In the genomic region with DNA sequence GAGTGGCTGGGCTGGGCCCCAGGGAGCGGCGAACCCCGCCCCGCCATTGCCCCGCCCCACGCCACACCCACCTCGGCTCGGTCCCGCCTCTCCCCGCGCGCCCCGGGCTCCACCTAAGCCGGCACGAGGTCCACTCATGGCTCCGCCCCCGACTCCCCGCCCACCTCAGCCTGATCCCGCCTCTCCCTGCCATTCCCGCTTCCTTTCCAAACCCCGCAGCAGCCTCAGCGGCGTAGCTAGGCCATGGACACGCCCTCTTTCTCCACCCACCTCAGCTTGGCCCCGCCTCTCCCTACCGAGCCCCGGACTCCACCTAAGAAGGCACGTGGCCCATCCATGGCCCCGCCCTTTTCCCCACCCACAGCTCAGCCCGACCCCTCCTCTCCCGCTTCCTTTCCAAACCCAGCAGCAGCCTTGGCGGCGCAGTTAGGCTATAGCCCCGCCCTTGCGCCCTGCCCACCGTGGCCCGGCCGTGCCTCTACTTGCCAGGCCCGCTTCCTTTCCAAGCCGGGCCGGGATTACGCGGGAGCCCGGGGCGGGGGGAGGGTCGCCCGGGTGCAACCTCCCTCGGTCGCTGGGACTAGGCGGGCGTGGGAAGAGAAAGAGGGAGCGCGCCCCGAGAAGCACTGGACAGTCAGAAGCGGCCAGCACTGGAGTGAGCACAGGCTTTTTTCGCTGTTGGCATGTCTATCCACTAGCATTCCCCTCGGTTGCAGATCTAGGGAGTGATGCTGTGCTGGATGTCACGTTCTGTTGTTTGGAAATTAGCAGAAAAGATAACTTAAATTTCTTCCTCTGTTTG, we compare ENCODE assay signal across 1 cellular context.
A peak's percentile ranks its signal among the peaks of the same experiment; 100 is the strongest.
TF ChIP-seq lines count a peak whose summit lies in the region.

A gene with protein sequence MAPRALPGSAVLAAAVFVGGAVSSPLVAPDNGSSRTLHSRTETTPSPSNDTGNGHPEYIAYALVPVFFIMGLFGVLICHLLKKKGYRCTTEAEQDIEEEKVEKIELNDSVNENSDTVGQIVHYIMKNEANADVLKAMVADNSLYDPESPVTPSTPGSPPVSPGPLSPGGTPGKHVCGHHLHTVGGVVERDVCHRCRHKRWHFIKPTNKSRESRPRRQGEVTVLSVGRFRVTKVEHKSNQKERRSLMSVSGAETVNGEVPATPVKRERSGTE (minus strand): TSS at position 4 of the 802 bp plus-strand sequence. CDS start 89 bp downstream, outside the sequence.

TF ChIP-seq in HepG2, 621 proteins besides CTCF, POLR2A, EP300 and RAD21 (continued from another document and continues in another):
- TF ChIP-seq, protein P1, sequence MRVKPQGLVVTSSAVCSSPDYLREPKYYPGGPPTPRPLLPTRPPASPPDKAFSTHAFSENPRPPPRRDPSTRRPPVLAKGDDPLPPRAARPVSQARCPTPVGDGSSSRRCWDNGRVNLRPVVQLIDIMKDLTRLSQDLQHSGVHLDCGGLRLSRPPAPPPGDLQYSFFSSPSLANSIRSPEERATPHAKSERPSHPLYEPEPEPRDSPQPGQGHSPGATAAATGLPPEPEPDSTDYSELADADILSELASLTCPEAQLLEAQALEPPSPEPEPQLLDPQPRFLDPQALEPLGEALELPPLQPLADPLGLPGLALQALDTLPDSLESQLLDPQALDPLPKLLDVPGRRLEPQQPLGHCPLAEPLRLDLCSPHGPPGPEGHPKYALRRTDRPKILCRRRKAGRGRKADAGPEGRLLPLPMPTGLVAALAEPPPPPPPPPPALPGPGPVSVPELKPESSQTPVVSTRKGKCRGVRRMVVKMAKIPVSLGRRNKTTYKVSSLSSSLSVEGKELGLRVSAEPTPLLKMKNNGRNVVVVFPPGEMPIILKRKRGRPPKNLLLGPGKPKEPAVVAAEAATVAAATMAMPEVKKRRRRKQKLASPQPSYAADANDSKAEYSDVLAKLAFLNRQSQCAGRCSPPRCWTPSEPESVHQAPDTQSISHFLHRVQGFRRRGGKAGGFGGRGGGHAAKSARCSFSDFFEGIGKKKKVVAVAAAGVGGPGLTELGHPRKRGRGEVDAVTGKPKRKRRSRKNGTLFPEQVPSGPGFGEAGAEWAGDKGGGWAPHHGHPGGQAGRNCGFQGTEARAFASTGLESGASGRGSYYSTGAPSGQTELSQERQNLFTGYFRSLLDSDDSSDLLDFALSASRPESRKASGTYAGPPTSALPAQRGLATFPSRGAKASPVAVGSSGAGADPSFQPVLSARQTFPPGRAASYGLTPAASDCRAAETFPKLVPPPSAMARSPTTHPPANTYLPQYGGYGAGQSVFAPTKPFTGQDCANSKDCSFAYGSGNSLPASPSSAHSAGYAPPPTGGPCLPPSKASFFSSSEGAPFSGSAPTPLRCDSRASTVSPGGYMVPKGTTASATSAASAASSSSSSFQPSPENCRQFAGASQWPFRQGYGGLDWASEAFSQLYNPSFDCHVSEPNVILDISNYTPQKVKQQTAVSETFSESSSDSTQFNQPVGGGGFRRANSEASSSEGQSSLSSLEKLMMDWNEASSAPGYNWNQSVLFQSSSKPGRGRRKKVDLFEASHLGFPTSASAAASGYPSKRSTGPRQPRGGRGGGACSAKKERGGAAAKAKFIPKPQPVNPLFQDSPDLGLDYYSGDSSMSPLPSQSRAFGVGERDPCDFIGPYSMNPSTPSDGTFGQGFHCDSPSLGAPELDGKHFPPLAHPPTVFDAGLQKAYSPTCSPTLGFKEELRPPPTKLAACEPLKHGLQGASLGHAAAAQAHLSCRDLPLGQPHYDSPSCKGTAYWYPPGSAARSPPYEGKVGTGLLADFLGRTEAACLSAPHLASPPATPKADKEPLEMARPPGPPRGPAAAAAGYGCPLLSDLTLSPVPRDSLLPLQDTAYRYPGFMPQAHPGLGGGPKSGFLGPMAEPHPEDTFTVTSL (CRISPR knock-in tag; IDR thresholded peaks at IDR 0.05; ENCODE audit: borderline replicate concordance) = peak; percentile 50; the same call in 1 of the 2 replicates
- no peak for TF ChIP-seq ASH2L (IDR thresholded peaks at IDR 0.05; ENCODE audit: insufficient read length, low read depth, low read length)
- TF ChIP-seq ZNF234 (CRISPR knock-in tag; conservative IDR thresholded peaks at IDR 0.05) = 0 out of 2 replicates have a peak, but pooled peaks have one; percentile 28
- 0 out of 2 replicates have a peak, but pooled peaks have one; percentile 25 for TF ChIP-seq ZNF790 (CRISPR knock-in tag; IDR thresholded peaks at IDR 0.05; ENCODE audit: borderline replicate concordance)
- TF ChIP-seq, protein P2, sequence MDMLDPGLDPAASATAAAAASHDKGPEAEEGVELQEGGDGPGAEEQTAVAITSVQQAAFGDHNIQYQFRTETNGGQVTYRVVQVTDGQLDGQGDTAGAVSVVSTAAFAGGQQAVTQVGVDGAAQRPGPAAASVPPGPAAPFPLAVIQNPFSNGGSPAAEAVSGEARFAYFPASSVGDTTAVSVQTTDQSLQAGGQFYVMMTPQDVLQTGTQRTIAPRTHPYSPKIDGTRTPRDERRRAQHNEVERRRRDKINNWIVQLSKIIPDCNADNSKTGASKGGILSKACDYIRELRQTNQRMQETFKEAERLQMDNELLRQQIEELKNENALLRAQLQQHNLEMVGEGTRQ (IDR thresholded peaks at IDR 0.05; ENCODE audit: low read depth, low read length) = peak; percentile 85
- TF ChIP-seq, protein P2 (CRISPR knock-in tag; IDR thresholded peaks at IDR 0.05; ENCODE audit: borderline replicate concordance) = peak; percentile 94
- no peak for TF ChIP-seq HMG20A (CRISPR knock-in tag; IDR thresholded peaks at IDR 0.05; ENCODE audit: borderline replicate concordance)
- TF ChIP-seq TOE1 (CRISPR knock-in tag; IDR thresholded peaks at IDR 0.05) = no peak
- peak; percentile 69; the same call in 1 of the 2 replicates for TF ChIP-seq PHF21A (CRISPR knock-in tag; IDR thresholded peaks at IDR 0.05)
- no peak for TF ChIP-seq ZNF766 (CRISPR knock-in tag; IDR thresholded peaks at IDR 0.05; ENCODE audit: borderline replicate concordance)
- 0 out of 2 replicates have a peak, but pooled peaks have one; percentile 24 for TF ChIP-seq ZNF543 (CRISPR knock-in tag; IDR thresholded peaks at IDR 0.05)
- TF ChIP-seq, protein P3, sequence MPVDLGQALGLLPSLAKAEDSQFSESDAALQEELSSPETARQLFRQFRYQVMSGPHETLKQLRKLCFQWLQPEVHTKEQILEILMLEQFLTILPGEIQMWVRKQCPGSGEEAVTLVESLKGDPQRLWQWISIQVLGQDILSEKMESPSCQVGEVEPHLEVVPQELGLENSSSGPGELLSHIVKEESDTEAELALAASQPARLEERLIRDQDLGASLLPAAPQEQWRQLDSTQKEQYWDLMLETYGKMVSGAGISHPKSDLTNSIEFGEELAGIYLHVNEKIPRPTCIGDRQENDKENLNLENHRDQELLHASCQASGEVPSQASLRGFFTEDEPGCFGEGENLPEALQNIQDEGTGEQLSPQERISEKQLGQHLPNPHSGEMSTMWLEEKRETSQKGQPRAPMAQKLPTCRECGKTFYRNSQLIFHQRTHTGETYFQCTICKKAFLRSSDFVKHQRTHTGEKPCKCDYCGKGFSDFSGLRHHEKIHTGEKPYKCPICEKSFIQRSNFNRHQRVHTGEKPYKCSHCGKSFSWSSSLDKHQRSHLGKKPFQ (CRISPR knock-in tag; IDR thresholded peaks at IDR 0.05; ENCODE audit: insufficient replicate concordance) = no peak
- TF ChIP-seq KLF12 (CRISPR knock-in tag; IDR thresholded peaks at IDR 0.05; ENCODE audit: borderline replicate concordance) = no peak; the same call in 1 of the 2 replicates
- peak; percentile 87 for TF ChIP-seq ZNF605 (CRISPR knock-in tag; IDR thresholded peaks at IDR 0.05)
- peak; percentile 60; the same call in 1 of the 2 replicates for TF ChIP-seq HIVEP1 (CRISPR knock-in tag; IDR thresholded peaks at IDR 0.05)
- TF ChIP-seq ZNF644 (CRISPR knock-in tag; IDR thresholded peaks at IDR 0.05; ENCODE audit: low read depth) = 0 out of 2 replicates have a peak, but pooled peaks have one; percentile 24
- TF ChIP-seq MED1 (CRISPR knock-in tag; IDR thresholded peaks at IDR 0.05) = peak; percentile 50
- TF ChIP-seq, protein P4, sequence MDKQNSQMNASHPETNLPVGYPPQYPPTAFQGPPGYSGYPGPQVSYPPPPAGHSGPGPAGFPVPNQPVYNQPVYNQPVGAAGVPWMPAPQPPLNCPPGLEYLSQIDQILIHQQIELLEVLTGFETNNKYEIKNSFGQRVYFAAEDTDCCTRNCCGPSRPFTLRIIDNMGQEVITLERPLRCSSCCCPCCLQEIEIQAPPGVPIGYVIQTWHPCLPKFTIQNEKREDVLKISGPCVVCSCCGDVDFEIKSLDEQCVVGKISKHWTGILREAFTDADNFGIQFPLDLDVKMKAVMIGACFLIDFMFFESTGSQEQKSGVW (CRISPR knock-in tag; IDR thresholded peaks at IDR 0.05; ENCODE audit: borderline replicate concordance) = no peak
- TF ChIP-seq, protein P5, sequence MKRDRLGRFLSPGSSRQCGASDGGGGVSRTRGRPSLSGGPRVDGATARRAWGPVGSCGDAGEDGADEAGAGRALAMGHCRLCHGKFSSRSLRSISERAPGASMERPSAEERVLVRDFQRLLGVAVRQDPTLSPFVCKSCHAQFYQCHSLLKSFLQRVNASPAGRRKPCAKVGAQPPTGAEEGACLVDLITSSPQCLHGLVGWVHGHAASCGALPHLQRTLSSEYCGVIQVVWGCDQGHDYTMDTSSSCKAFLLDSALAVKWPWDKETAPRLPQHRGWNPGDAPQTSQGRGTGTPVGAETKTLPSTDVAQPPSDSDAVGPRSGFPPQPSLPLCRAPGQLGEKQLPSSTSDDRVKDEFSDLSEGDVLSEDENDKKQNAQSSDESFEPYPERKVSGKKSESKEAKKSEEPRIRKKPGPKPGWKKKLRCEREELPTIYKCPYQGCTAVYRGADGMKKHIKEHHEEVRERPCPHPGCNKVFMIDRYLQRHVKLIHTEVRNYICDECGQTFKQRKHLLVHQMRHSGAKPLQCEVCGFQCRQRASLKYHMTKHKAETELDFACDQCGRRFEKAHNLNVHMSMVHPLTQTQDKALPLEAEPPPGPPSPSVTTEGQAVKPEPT (CRISPR knock-in tag; IDR thresholded peaks at IDR 0.05; ENCODE audit: low read depth) = no peak
- TF ChIP-seq SRF (IDR thresholded peaks at IDR 0.05; ENCODE audit: low read depth, low read length) = peak; percentile 24; the same call in 1 of the 2 replicates
- TF ChIP-seq ZNF430 (CRISPR knock-in tag; IDR thresholded peaks at IDR 0.05) = peak; percentile 86
- no peak for TF ChIP-seq ZNF570 (CRISPR knock-in tag; IDR thresholded peaks at IDR 0.05; ENCODE audit: borderline replicate concordance)
- TF ChIP-seq PITX1 (CRISPR knock-in tag; IDR thresholded peaks at IDR 0.05) = peak; percentile 85; the same call in 1 of the 2 replicates
- TF ChIP-seq ZNF468 (CRISPR knock-in tag; IDR thresholded peaks at IDR 0.05) = no peak
- TF ChIP-seq ZFY (CRISPR knock-in tag; IDR thresholded peaks at IDR 0.05) = peak; percentile 7; the same call in 1 of the 2 replicates
- TF ChIP-seq TEAD3 (CRISPR knock-in tag; optimal IDR thresholded peaks at IDR 0.05; ENCODE audit: borderline replicate concordance) = no peak
- TF ChIP-seq, protein P6, sequence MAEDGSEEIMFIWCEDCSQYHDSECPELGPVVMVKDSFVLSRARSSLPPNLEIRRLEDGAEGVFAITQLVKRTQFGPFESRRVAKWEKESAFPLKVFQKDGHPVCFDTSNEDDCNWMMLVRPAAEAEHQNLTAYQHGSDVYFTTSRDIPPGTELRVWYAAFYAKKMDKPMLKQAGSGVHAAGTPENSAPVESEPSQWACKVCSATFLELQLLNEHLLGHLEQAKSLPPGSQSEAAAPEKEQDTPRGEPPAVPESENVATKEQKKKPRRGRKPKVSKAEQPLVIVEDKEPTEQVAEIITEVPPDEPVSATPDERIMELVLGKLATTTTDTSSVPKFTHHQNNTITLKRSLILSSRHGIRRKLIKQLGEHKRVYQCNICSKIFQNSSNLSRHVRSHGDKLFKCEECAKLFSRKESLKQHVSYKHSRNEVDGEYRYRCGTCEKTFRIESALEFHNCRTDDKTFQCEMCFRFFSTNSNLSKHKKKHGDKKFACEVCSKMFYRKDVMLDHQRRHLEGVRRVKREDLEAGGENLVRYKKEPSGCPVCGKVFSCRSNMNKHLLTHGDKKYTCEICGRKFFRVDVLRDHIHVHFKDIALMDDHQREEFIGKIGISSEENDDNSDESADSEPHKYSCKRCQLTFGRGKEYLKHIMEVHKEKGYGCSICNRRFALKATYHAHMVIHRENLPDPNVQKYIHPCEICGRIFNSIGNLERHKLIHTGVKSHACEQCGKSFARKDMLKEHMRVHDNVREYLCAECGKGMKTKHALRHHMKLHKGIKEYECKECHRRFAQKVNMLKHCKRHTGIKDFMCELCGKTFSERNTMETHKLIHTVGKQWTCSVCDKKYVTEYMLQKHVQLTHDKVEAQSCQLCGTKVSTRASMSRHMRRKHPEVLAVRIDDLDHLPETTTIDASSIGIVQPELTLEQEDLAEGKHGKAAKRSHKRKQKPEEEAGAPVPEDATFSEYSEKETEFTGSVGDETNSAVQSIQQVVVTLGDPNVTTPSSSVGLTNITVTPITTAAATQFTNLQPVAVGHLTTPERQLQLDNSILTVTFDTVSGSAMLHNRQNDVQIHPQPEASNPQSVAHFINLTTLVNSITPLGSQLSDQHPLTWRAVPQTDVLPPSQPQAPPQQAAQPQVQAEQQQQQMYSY (CRISPR knock-in tag; IDR thresholded peaks at IDR 0.05) = peak; percentile 69; the same call in 1 of the 2 replicates
- no peak for TF ChIP-seq RFX5 (IDR thresholded peaks at IDR 0.05; ENCODE audit: low read depth, low read length)
- TF ChIP-seq, protein P7, sequence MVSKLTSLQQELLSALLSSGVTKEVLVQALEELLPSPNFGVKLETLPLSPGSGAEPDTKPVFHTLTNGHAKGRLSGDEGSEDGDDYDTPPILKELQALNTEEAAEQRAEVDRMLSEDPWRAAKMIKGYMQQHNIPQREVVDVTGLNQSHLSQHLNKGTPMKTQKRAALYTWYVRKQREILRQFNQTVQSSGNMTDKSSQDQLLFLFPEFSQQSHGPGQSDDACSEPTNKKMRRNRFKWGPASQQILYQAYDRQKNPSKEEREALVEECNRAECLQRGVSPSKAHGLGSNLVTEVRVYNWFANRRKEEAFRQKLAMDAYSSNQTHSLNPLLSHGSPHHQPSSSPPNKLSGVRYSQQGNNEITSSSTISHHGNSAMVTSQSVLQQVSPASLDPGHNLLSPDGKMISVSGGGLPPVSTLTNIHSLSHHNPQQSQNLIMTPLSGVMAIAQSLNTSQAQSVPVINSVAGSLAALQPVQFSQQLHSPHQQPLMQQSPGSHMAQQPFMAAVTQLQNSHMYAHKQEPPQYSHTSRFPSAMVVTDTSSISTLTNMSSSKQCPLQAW (CRISPR knock-in tag; IDR thresholded peaks at IDR 0.05) = peak; percentile 93
- no peak for TF ChIP-seq ZC3H13 (CRISPR knock-in tag; IDR thresholded peaks at IDR 0.05)
- no peak; the same call in 1 of the 2 replicates for TF ChIP-seq RXRB (CRISPR knock-in tag; IDR thresholded peaks at IDR 0.05; ENCODE audit: borderline replicate concordance)
- TF ChIP-seq, protein P8, sequence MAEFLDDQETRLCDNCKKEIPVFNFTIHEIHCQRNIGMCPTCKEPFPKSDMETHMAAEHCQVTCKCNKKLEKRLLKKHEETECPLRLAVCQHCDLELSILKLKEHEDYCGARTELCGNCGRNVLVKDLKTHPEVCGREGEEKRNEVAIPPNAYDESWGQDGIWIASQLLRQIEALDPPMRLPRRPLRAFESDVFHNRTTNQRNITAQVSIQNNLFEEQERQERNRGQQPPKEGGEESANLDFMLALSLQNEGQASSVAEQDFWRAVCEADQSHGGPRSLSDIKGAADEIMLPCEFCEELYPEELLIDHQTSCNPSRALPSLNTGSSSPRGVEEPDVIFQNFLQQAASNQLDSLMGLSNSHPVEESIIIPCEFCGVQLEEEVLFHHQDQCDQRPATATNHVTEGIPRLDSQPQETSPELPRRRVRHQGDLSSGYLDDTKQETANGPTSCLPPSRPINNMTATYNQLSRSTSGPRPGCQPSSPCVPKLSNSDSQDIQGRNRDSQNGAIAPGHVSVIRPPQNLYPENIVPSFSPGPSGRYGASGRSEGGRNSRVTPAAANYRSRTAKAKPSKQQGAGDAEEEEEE (CRISPR knock-in tag; IDR thresholded peaks at IDR 0.05; ENCODE audit: borderline replicate concordance) = no peak
- TF ChIP-seq NR2F1 (CRISPR knock-in tag; IDR thresholded peaks at IDR 0.05) = no peak
